8 cellular contexts compared by ENCODE assay signal in genomic region chr13:36850790-36851438, GRCh38. TPM values are rescaled to one million over a fixed set of nuclear protein-coding genes. Genes with fewer than 3 reads are reported as not detected.
DNase-seq lines count a peak whose midpoint lies in the region; ATAC-seq and TF ChIP-seq lines count a peak whose summit lies in the region.

No MANE protein-coding gene starts in this region.

- peaks cover 14 to 22% of the 10 kb centered on the region in 2 donors for H3K27me3 Mint-ChIP-seq in effector memory CD8-positive, alpha-beta T cell

- H3K27me3 ChIP-seq in A673 (replicated peaks; ENCODE audit: insufficient read depth, low read depth, low read length, poor library complexity), result no peaks in the 10 kb centered on the region

- DNase-seq in A673 (ENCODE audit: low spot score), result peak; percentile 51
- peak; percentile 30 for DNase-seq in ELF-1 (ENCODE audit: low read depth, low spot score)
- peak; percentile 43 for DNase-seq in NCI-H69 (lab: John Stamatoyannopoulos, UW)
- DNase-seq in dermis blood vessel endothelial cell, result peak; percentile 57
- no peak for DNase-seq in effector memory CD8-positive, alpha-beta T cell
- no peak for DNase-seq in activated effector memory CD4-positive, alpha-beta T cell treated with anti-CD3 and anti-CD28 coated beads, Interleukin-2, amount 50 U/mL, for 16 hours
- DNase-seq in middle frontal gyrus (ENCODE audit: extremely low spot score, low spot score), result no peak
- DNase-seq in left ventricle myocardium superior, result no peak

- no peaks in the 10 kb centered on the region for H3K4me1 Mint-ChIP-seq in effector memory CD8-positive, alpha-beta T cell (ENCODE audit: low read depth in 2 of 2)

- ATAC-seq in effector memory CD8-positive, alpha-beta T cell (replicated peaks), result no peak
- no peak for ATAC-seq in left ventricle myocardium superior

- H3K4me3 ChIP-seq in A673 (ENCODE audit: low read depth, low read length, poor library complexity, severe bottlenecking), result no peak overlapping the region

- H3K36me3 Mint-ChIP-seq in effector memory CD8-positive, alpha-beta T cell (ENCODE audit: insufficient read depth), result no peaks in the 10 kb centered on the region

- TF ChIP-seq CTCF in A673 (conservative IDR thresholded peaks at IDR 0.05; ENCODE audit: low read depth, low read length), result peak; percentile 57

- CTCF ChIA-PET in A673 (lab: Charles Lee), result interaction anchor here (0.7 kb wide), 1 partner anchor 22 kb away, joined by 5 read pairs; no protein-coding TSS in a partner anchor

- intact Hi-C loops in A673 (cut with micrococcal nuclease; ENCODE audit: unreplicated experiment), result no loop called here
- intact Hi-C loops in left ventricle myocardium superior (cut with micrococcal nuclease), result loop anchor here (10.0 kb wide), 1 partner anchor 134 kb away; no protein-coding TSS in a partner anchor

- POLR2A ChIA-PET in A673 (lab: Charles Lee; ENCODE audit: low non-redundant PET), result no interaction called here

- peaks cover 18% of the 10 kb centered on the region for H3K4me1 ChIP-seq in A673 (ENCODE audit: insufficient read depth, low read length, poor library complexity, severe bottlenecking)

- peaks cover 15% of the 10 kb centered on the region for H3K36me3 ChIP-seq in A673 (ENCODE audit: insufficient read depth, low read length, poor library complexity, severe bottlenecking)

- H3K9me3 ChIP-seq in A673 (ENCODE audit: low read depth, low read length, poor library complexity, severe bottlenecking), result no peaks in the 10 kb centered on the region

- no peak overlapping the region for H3K27ac Mint-ChIP-seq in effector memory CD8-positive, alpha-beta T cell

- H3K9me3 Mint-ChIP-seq in effector memory CD8-positive, alpha-beta T cell, result no peaks in the 10 kb centered on the region

- BruUV-seq in A673 (replicated peaks; lab: Mats Ljungman, UMichigan), result no TSS peak

- no peak overlapping the region for H3K4me3 Mint-ChIP-seq in effector memory CD8-positive, alpha-beta T cell

- H3K27ac ChIP-seq in A673 (ENCODE audit: low read depth, low read length, poor library complexity, severe bottlenecking), result peak overlapping the region; percentile 40

RNA-seq across cellular contexts. Expression of gene RFXAP, which starts 31.9 kb away (rescaled TPM):
- total RNA-seq in A673 (2021), result 25.9 and 29.2 TPM in 2 replicates
- total RNA-seq in dermis blood vessel endothelial cell, result 1.0 and 1.9 TPM in 2 replicates
- total RNA-seq in left ventricle myocardium superior, result 3.7 TPM

Comparison
In these comparisons a context has a peak if more than half of its experiments do, and no peak if none do; other contexts are left out.
1. DNase-seq: peak in A673 (single experiment), ELF-1 (single experiment), NCI-H69 (single experiment) and dermis blood vessel endothelial cell (single experiment); none in effector memory CD8-positive, alpha-beta T cell (0 of 3), activated effector memory CD4-positive, alpha-beta T cell treated with anti-CD3 and anti-CD28 coated beads, Interleukin-2, amount 50 U/mL, for 16 hours (single experiment), middle frontal gyrus (single experiment) and left ventricle myocardium superior (single experiment).